In the genomic region with DNA sequence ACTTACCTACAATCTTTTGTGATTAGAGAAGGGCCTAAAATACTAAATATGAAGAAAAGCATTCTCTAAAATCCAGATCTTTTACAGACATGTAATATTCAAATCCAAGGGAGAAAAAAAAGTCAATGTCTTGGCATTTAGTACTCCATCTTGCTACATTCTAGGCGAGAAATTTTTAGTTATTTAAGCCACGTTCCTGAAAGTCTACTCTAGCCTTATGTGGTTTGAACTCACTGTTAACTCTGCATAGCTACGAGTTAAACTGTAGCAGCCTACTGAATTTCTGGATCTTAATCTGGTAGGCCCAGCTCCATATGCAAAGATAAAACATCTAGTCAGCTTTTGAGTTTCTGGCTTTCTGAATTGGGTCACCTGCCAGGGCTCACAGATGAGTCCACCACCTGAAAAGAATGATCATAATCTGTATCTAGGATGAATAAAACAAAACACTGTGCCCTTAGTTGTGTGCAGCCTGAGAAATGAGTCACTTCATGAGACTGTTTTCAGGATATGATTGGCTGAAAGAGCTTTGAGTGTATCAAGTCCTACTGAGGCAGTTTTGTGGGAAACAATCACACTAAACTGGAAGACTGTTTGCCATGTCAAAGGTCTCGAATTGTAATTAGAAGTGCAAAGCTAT, we compare ENCODE assay signal across 14 cellular contexts. TPM values are rescaled to one million over a fixed set of nuclear protein-coding genes. Genes with fewer than 3 reads are reported as not detected.
A peak's percentile ranks its signal among the peaks of the same experiment; 100 is the strongest.
DNase-seq lines count a peak whose midpoint lies in the region; ATAC-seq and TF ChIP-seq lines count a peak whose summit lies in the region.
"Had no signal": no experiment of that assay in that cellular context is flagged by ENCODE, and none has a peak within 500 bp of the region (broad histone marks: within the 10 kb centered on the region; RNA-seq: fewer than 3 reads in every experiment).

No MANE protein-coding gene starts in this region.

- H3K27ac Mint-ChIP-seq in activated CD8-positive, alpha-beta T cell treated with anti-CD3 and anti-CD28 coated beads, Interleukin-2, amount 10 ng/mL, durations not matched to agents 7 days and 5 days = peak overlapping the region; percentile 2

- no peak overlapping the region for H3K4me3 Mint-ChIP-seq in activated CD8-positive, alpha-beta T cell treated with anti-CD3 and anti-CD28 coated beads, Interleukin-2, amount 10 ng/mL, durations not matched to agents 7 days and 5 days
- H3K4me3 Mint-ChIP-seq: nephron had no signal

- H3K4me1 Mint-ChIP-seq in activated CD8-positive, alpha-beta T cell treated with anti-CD3 and anti-CD28 coated beads, Interleukin-2, amount 10 ng/mL, durations not matched to agents 7 days and 5 days (ENCODE audit: low read depth) = peaks cover 52% of the 10 kb centered on the region

- peaks cover 20% of the 10 kb centered on the region for H3K4me1 ChIP-seq in psoas muscle

- H3K36me3 Mint-ChIP-seq in activated CD8-positive, alpha-beta T cell treated with anti-CD3 and anti-CD28 coated beads, Interleukin-2, amount 10 ng/mL, durations not matched to agents 7 days and 5 days (ENCODE audit: low read depth) = peaks cover 3% of the 10 kb centered on the region

- H3K27me3 Mint-ChIP-seq in activated CD8-positive, alpha-beta T cell treated with anti-CD3 and anti-CD28 coated beads, Interleukin-2, amount 10 ng/mL, durations not matched to agents 7 days and 5 days (ENCODE audit: low read depth) = no peaks in the 10 kb centered on the region

- POLR2A ChIA-PET in activated CD8-positive, alpha-beta T cell treated with anti-CD3 and anti-CD28 coated beads, Interleukin-2, amount 10 ng/mL, durations not matched to agents 7 days and 5 days (lab: Charles Lee) = no interaction called here

- TF ChIP-seq CTCF in psoas muscle (IDR thresholded peaks at IDR 0.05) = no peak

- H3K4me3 ChIP-seq in psoas muscle = no peak overlapping the region
- H3K4me3 ChIP-seq: left ventricle myocardium inferior, skin epidermis had no signal

- H3K9me3 ChIP-seq in KOPT-K1 (ENCODE audit: insufficient read depth, low read length, poor library complexity, severe bottlenecking) (no peaks in the 10 kb centered on the region), psoas muscle (no peaks in the 10 kb centered on the region)
- H3K9me3 ChIP-seq: left ventricle myocardium inferior had no signal

- CTCF ChIA-PET in activated CD8-positive, alpha-beta T cell treated with anti-CD3 and anti-CD28 coated beads, Interleukin-2, amount 10 ng/mL, durations not matched to agents 7 days and 5 days (lab: Charles Lee) = interaction anchor here (1.1 kb wide), 1 partner anchor 43 kb away, joined by 4 read pairs; no protein-coding TSS in a partner anchor

- DNase-seq in activated CD4-positive, alpha-beta T cell treated with anti-CD3 and anti-CD28 coated beads for 48 hours = peak; percentile 40
- DNase-seq in activated CD4-positive, alpha-beta T cell treated with anti-CD3 and anti-CD28 coated beads for 4 hours = no peak
- no peak for DNase-seq in activated CD8-positive, alpha-beta T cell treated with anti-CD3 and anti-CD28 coated beads, Interleukin-2, amount 10 ng/mL, durations not matched to agents 7 days and 5 days
- DNase-seq in kidney glomerular epithelial cell (lab: John Stamatoyannopoulos, UW) (peak; percentile 48), psoas muscle (no peak)
- DNase-seq: cortex of kidney, hypothalamus, left ventricle myocardium inferior, NCI-H1417 treated with DMSO at 0.1 percent for 48 hours had no signal

- no peaks in the 10 kb centered on the region for H3K9me3 Mint-ChIP-seq in activated CD8-positive, alpha-beta T cell treated with anti-CD3 and anti-CD28 coated beads, Interleukin-2, amount 10 ng/mL, durations not matched to agents 7 days and 5 days (ENCODE audit: insufficient read depth)
- H3K9me3 Mint-ChIP-seq: nephron had no signal

- no peaks in the 10 kb centered on the region for H3K36me3 ChIP-seq in KOPT-K1 (ENCODE audit: insufficient read depth, low read length)
- H3K36me3 ChIP-seq in psoas muscle (ENCODE audit: insufficient read depth in 1 of 2, low read depth in 1 of 2) = no peaks in the 10 kb centered on the region
- H3K36me3 ChIP-seq: left ventricle myocardium inferior had no signal

- 74 to 78% (median 78%) methylated on average over 4 of the region's 4 CpGs for WGBS in psoas muscle, 3 donors

- peak overlapping the region; percentile 32 for H3K27ac ChIP-seq in KOPT-K1 (ENCODE audit: low read depth, low read length, poor library complexity, severe bottlenecking)
- no peak overlapping the region for H3K27ac ChIP-seq in psoas muscle
- H3K27ac ChIP-seq: left ventricle myocardium inferior, skin epidermis had no signal

- H3K27me3 ChIP-seq in psoas muscle (ENCODE audit: insufficient read depth in 3 of 3, low read length in 2 of 3) = no peaks in the 10 kb centered on the region

- no peak for ATAC-seq in activated CD8-positive, alpha-beta T cell treated with anti-CD3 and anti-CD28 coated beads, Interleukin-2, amount 10 ng/mL, durations not matched to agents 7 days and 5 days
- ATAC-seq in psoas muscle = no peak
- ATAC-seq in GM21825 (IDR thresholded peaks at IDR 0.05; ENCODE audit: unreplicated experiment) = no peak
- no peak for ATAC-seq in HG03097 (IDR thresholded peaks at IDR 0.05; ENCODE audit: low FRiP score, unreplicated experiment)

- intact Hi-C loops in psoas muscle (cut with DNase I) = loop anchor here (5.0 to 10.0 kb wide), 4 partner anchors 97 to 412 kb away; a partner anchor contains a TSS

RNA-seq across cellular contexts. Expression of a gene that starts 3.2 kb away (rescaled TPM):
- total RNA-seq in activated CD8-positive, alpha-beta T cell treated with anti-CD3 and anti-CD28 coated beads, Interleukin-2, amount 10 ng/mL, durations not matched to agents 7 days and 5 days = 10 to 100 TPM; 15.7 to 16.7 TPM
- total RNA-seq in psoas muscle = 1 to 10 TPM; 7.6 to 8.8 (median 8.3) TPM
- polyA plus RNA-seq in psoas muscle = 1 to 10 TPM; 3.0 to 3.6 (median 3.4) TPM

RNA-seq across cellular contexts. Expression of a gene that starts 4.8 kb away (rescaled TPM):
- 10 to 100 TPM; 23.4 to 25.2 TPM for total RNA-seq in activated CD8-positive, alpha-beta T cell treated with anti-CD3 and anti-CD28 coated beads, Interleukin-2, amount 10 ng/mL, durations not matched to agents 7 days and 5 days
- total RNA-seq in psoas muscle = 10 to 100 TPM; 24.3 to 32.3 (median 25.6) TPM
- polyA plus RNA-seq in psoas muscle = 10 to 100 TPM in 2 of 3 donors, 1 to 10 TPM in 1; 7.9 to 23.5 (median 10.5) TPM

Comparison
In these comparisons a context has a peak if more than half of its experiments do, and no peak if none do; other contexts are left out.
1. DNase-seq: peak in activated CD4-positive, alpha-beta T cell treated with anti-CD3 and anti-CD28 coated beads for 48 hours (single experiment) and kidney glomerular epithelial cell (single experiment); none in activated CD4-positive, alpha-beta T cell treated with anti-CD3 and anti-CD28 coated beads for 4 hours (0 of 2), activated CD8-positive, alpha-beta T cell treated with anti-CD3 and anti-CD28 coated beads, Interleukin-2, amount 10 ng/mL, durations not matched to agents 7 days and 5 days (single experiment) and psoas muscle (0 of 2).